Comparison of ENCODE assay signal across 26 cellular contexts in the genomic region with DNA sequence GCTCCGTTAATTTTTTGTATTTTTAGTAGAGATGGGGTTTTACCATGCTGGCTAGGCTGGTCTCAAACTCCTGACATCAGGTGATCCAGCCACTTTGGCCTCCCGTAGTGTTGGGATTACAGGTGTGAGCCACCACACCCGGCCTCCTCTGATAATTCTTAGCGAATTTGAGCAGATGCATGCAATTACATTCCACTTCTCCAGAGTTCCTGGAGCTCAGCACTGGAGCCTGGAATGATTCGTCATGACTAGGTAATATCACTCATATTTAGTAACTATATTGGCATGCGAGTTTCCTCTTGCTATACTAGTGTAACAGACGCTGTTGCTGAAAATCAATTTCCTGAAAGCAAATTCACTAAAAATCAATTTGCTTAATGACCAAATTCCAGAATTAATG.
DNase-seq lines count a peak whose midpoint lies in the region; ATAC-seq, FAIRE-seq and TF ChIP-seq lines count a peak whose summit lies in the region.
"Had no signal": no experiment of that assay in that cellular context is flagged by ENCODE, and none has a peak within 500 bp of the region (broad histone marks: within the 10 kb centered on the region; RNA-seq: fewer than 3 reads in every experiment).

No MANE protein-coding gene starts in this region.

- H3K4me3 ChIP-seq in AG10803 (ENCODE audit: low read length) (no peak overlapping the region), neural progenitor cell (no peak overlapping the region)
- H3K4me3 ChIP-seq: adrenal gland, dorsolateral prefrontal cortex, heart left ventricle, prostate gland, thoracic aorta had no signal

- no peak for TF ChIP-seq CTCF in AG10803 (conservative IDR thresholded peaks at IDR 0.05; ENCODE audit: low read length)
- no peak for TF ChIP-seq CTCF in neural progenitor cell (IDR thresholded peaks at IDR 0.05)

- H3K4me2 ChIP-seq in neural progenitor cell = no peak overlapping the region

- H3K27ac Mint-ChIP-seq in neural progenitor cell = no peak overlapping the region
- H3K27ac Mint-ChIP-seq: activated B cell treated with CpG ODN at 0.5 μM for 24 hours; stimulated activated memory B cell treated with anti-CD40 and anti-IgM and Interleukin-4, amounts not matched to agents 10 μg/mL and 1 μg/mL and 100 μg/mL, for 72 hours; T-helper 2 cell treated with Interferon-gamma antibody and Interleukin-4, amounts not matched to agents 5 μg/mL and 100 μg/mL, for 36 hours had no signal

- no peak overlapping the region for H3K27ac ChIP-seq in neural progenitor cell
- H3K27ac ChIP-seq: adrenal gland, dorsolateral prefrontal cortex, heart left ventricle, prostate gland, thoracic aorta had no signal

- peak; percentile 73 for DNase-seq in AG10803 (ENCODE audit: low read depth)
- peak; percentile 23 for DNase-seq in HS-27A (ENCODE audit: low read depth)
- DNase-seq in amniotic stem cell (lab: John Stamatoyannopoulos, UW) = peak; percentile 12
- peak; percentile 13 for DNase-seq in glomerular visceral epithelial cell (ENCODE audit: extremely low spot score)
- DNase-seq in superior temporal gyrus (ENCODE audit: extremely low spot score) = no peak
- DNase-seq in neural progenitor cell (ENCODE audit: low spot score) = no peak
- no peak for DNase-seq in frontal cortex (ENCODE audit: low spot score in 2 of 2)
- DNase-seq: activated B cell treated with CpG ODN at 0.5 μM for 24 hours; activated CD4-positive, alpha-beta T cell treated with anti-CD3 and anti-CD28 coated beads, Interleukin-2, amount 50 U/mL, for 48 hours; activated effector memory CD4-positive, alpha-beta T cell treated with anti-CD3 and anti-CD28 coated beads, Interleukin-2, amount 50 U/mL, for 16 hours; adrenal gland; caudate nucleus; CD4-positive, alpha-beta memory T cell; DMS53; dorsolateral prefrontal cortex; erythroblast; heart left ventricle; left ventricle myocardium superior; MV-4-11; NCI-H1930; stimulated activated CD4-positive, alpha-beta T cell treated with anti-CD3 and anti-CD28 coated beads, Interleukin-1b, Interleukin-23, amount 100 ng/mL, for 48 hours had no signal

- no peak overlapping the region for H3K4me3 Mint-ChIP-seq in neural progenitor cell
- H3K4me3 Mint-ChIP-seq: activated B cell treated with CpG ODN at 0.5 μM for 24 hours; CD4-positive, alpha-beta memory T cell; stimulated activated memory B cell treated with anti-CD40 and anti-IgM and Interleukin-4, amounts not matched to agents 10 μg/mL and 1 μg/mL and 100 μg/mL, for 72 hours; T-helper 2 cell treated with Interferon-gamma antibody and Interleukin-4, amounts not matched to agents 5 μg/mL and 100 μg/mL, for 36 hours had no signal

- H3K36me3 ChIP-seq in neural progenitor cell = no peaks in the 10 kb centered on the region
- H3K36me3 ChIP-seq: adrenal gland, heart left ventricle, prostate gland, thoracic aorta had no signal

- H2AFZ ChIP-seq in neural progenitor cell (replicated peaks) = no peak overlapping the region

- peaks cover 7% of the 10 kb centered on the region for H3K4me1 ChIP-seq in neural progenitor cell
- H3K4me1 ChIP-seq: adrenal gland, prostate gland had no signal

- no peaks in the 10 kb centered on the region for H3K9me3 ChIP-seq in neural progenitor cell (ENCODE audit: low read depth)
- H3K9me3 ChIP-seq: adrenal gland, heart left ventricle, prostate gland, thoracic aorta had no signal

- H3F3A ChIP-seq in neural progenitor cell (ENCODE audit: low read depth) = no peaks in the 10 kb centered on the region

- H3K79me2 ChIP-seq in neural progenitor cell (ENCODE audit: low read depth) = no peaks in the 10 kb centered on the region

- no peaks in the 10 kb centered on the region for H3K36me3 Mint-ChIP-seq in neural progenitor cell
- H3K36me3 Mint-ChIP-seq: CD4-positive, alpha-beta memory T cell; stimulated activated memory B cell treated with anti-CD40 and anti-IgM and Interleukin-4, amounts not matched to agents 10 μg/mL and 1 μg/mL and 100 μg/mL, for 72 hours had no signal

- no peak for FAIRE-seq in frontal cortex (lab: Jason Lieb, UNC)

- no peak overlapping the region for H3K9ac ChIP-seq in neural progenitor cell

- peaks cover 13% of the 10 kb centered on the region for H3K27me3 Mint-ChIP-seq in neural progenitor cell (ENCODE audit: insufficient read depth, low read depth)

- H3K27me3 ChIP-seq in neural progenitor cell = no peaks in the 10 kb centered on the region
- H3K27me3 ChIP-seq: adrenal gland, heart left ventricle had no signal

- no peaks in the 10 kb centered on the region for H4K20me1 ChIP-seq in neural progenitor cell (ENCODE audit: low read depth)

- ATAC-seq in HG03135 (IDR thresholded peaks at IDR 0.05; ENCODE audit: unreplicated experiment) = no peak
- ATAC-seq: heart left ventricle; left ventricle myocardium superior; stimulated activated memory B cell treated with anti-CD40 and anti-IgM and Interleukin-4, amounts not matched to agents 10 μg/mL and 1 μg/mL and 100 μg/mL, for 72 hours had no signal

- peaks cover 6% of the 10 kb centered on the region for H3K9me3 Mint-ChIP-seq in neural progenitor cell
- H3K9me3 Mint-ChIP-seq: activated B cell treated with CpG ODN at 0.5 μM for 24 hours; stimulated activated memory B cell treated with anti-CD40 and anti-IgM and Interleukin-4, amounts not matched to agents 10 μg/mL and 1 μg/mL and 100 μg/mL, for 72 hours; T-helper 2 cell treated with Interferon-gamma antibody and Interleukin-4, amounts not matched to agents 5 μg/mL and 100 μg/mL, for 36 hours had no signal

- H3K4me1 Mint-ChIP-seq in neural progenitor cell = peaks cover 8% of the 10 kb centered on the region
- H3K4me1 Mint-ChIP-seq: activated B cell treated with CpG ODN at 0.5 μM for 24 hours; stimulated activated memory B cell treated with anti-CD40 and anti-IgM and Interleukin-4, amounts not matched to agents 10 μg/mL and 1 μg/mL and 100 μg/mL, for 72 hours had no signal

Comparison
In these comparisons a context has a peak if more than half of its experiments do, and no peak if none do; other contexts are left out.
1. DNase-seq: peak in AG10803 (single experiment), HS-27A (single experiment), amniotic stem cell (single experiment) and glomerular visceral epithelial cell (single experiment); none in superior temporal gyrus (single experiment), neural progenitor cell (single experiment) and frontal cortex (0 of 2).